11 cellular contexts compared by ENCODE assay signal in the genomic region with DNA sequence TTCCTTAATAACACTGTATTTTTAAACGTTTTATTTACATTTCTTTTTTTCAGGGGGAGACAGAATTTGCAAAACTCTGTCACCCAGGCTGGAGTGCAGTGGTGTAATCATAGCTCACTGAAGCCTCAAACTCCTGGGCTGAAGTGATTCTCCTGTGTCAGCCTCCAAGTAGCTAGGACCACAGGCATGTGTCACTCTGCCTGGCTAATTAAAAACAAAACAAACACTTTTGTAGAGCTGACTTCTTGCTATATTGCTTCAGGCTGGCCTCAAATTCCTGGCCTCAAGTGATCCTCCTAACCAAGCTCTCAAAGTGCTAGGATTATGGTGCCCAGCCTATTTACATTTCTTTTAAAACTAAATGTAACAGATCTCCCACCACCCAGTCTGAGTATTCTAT. TPM values are rescaled to one million over a fixed set of nuclear protein-coding genes. Genes with fewer than 3 reads are reported as not detected.
DNase-seq lines count a peak whose midpoint lies in the region; ATAC-seq and TF ChIP-seq lines count a peak whose summit lies in the region.
"Had no signal": no experiment of that assay in that cellular context is flagged by ENCODE, and none has a peak within 500 bp of the region (broad histone marks: within the 10 kb centered on the region; RNA-seq: fewer than 3 reads in every experiment).

No MANE protein-coding gene starts in this region.

- H3K9me2 ChIP-seq in PC-9 (ENCODE audit: insufficient read depth) = no peaks in the 10 kb centered on the region

- TF ChIP-seq CTCF in PC-9 (conservative IDR thresholded peaks at IDR 0.05) (no peak), fibroblast of mammary gland (conservative IDR thresholded peaks at IDR 0.05; ENCODE audit: control insufficient read depth, insufficient read depth, low read depth, low read length) (no peak)

- BruUV-seq in PC-9 (replicated peaks; lab: Mats Ljungman, UMichigan) = no TSS peak

- H3K9me3 Mint-ChIP-seq in stimulated activated naive CD8-positive, alpha-beta T cell treated with anti-CD3 and anti-CD28 coated beads, Interleukin-15, Interleukin-2, amounts not matched to agents 100 ng/mL and 50 ng/mL, for 24 hours = no peaks in the 10 kb centered on the region
- no peaks in the 10 kb centered on the region for H3K9me3 Mint-ChIP-seq in stimulated activated naive CD8-positive, alpha-beta T cell treated with anti-CD3 and anti-CD28 coated beads, Interleukin-15, amount 100 ng/mL, for 72 hours

- no peaks in the 10 kb centered on the region for H3K9me3 ChIP-seq in PC-9 (ENCODE audit: insufficient read depth, low read depth)

- peaks cover 52% of the 10 kb centered on the region for H4K20me1 ChIP-seq in PC-9 (ENCODE audit: insufficient read depth)

- ATAC-seq in stimulated activated naive CD8-positive, alpha-beta T cell treated with anti-CD3 and anti-CD28 coated beads, Interleukin-15, amount 100 ng/mL, for 72 hours = no peak
- no peak for ATAC-seq in HG03442 (IDR thresholded peaks at IDR 0.05; ENCODE audit: unreplicated experiment)

- intact Hi-C loops in PC-9 (cut with micrococcal nuclease; ENCODE audit: unreplicated experiment) = loop anchor here (5.0 kb wide), 1 partner anchor 390 kb away; no protein-coding TSS in a partner anchor

- H3F3A ChIP-seq in PC-9 (ENCODE audit: insufficient read depth, low read depth) = peaks cover 16% of the 10 kb centered on the region; the same call in 1 of the 2 replicates

- no peak overlapping the region for H2AFZ ChIP-seq in PC-9

- CTCF ChIA-PET in PC-9 (lab: Charles Lee) = no interaction called here

- no peaks in the 10 kb centered on the region for H3K27me3 Mint-ChIP-seq in stimulated activated naive CD8-positive, alpha-beta T cell treated with anti-CD3 and anti-CD28 coated beads, Interleukin-15, Interleukin-2, amounts not matched to agents 100 ng/mL and 50 ng/mL, for 24 hours
- no peaks in the 10 kb centered on the region for H3K27me3 Mint-ChIP-seq in stimulated activated naive CD8-positive, alpha-beta T cell treated with anti-CD3 and anti-CD28 coated beads, Interleukin-15, amount 100 ng/mL, for 72 hours

- POLR2A ChIA-PET in PC-9 (lab: Charles Lee; ENCODE audit: unreplicated experiment) = interaction anchor here (0.6 to 0.7 kb wide), 2 partner anchors 10 to 80 kb away, joined by 3 read pairs; no protein-coding TSS in a partner anchor

- peaks cover 19% of the 10 kb centered on the region for H3K36me3 ChIP-seq in PC-9 (ENCODE audit: low read depth)

- no peaks in the 10 kb centered on the region for H3K27me3 ChIP-seq in PC-9 (ENCODE audit: insufficient read depth, low read depth)

- no peak overlapping the region for H3K4me2 ChIP-seq in PC-9

- H3K4me3 Mint-ChIP-seq in stimulated activated naive CD8-positive, alpha-beta T cell treated with anti-CD3 and anti-CD28 coated beads, Interleukin-15, Interleukin-2, amounts not matched to agents 100 ng/mL and 50 ng/mL, for 24 hours = no peak overlapping the region
- no peak overlapping the region for H3K4me3 Mint-ChIP-seq in stimulated activated naive CD8-positive, alpha-beta T cell treated with anti-CD3 and anti-CD28 coated beads, Interleukin-15, amount 100 ng/mL, for 72 hours

- H3K27ac Mint-ChIP-seq in stimulated activated naive CD8-positive, alpha-beta T cell treated with anti-CD3 and anti-CD28 coated beads, Interleukin-15, Interleukin-2, amounts not matched to agents 100 ng/mL and 50 ng/mL, for 24 hours = peak overlapping the region; percentile 36
- H3K27ac Mint-ChIP-seq in stimulated activated naive CD8-positive, alpha-beta T cell treated with anti-CD3 and anti-CD28 coated beads, Interleukin-15, amount 100 ng/mL, for 72 hours = peak overlapping the region in 1 of 2 donors; percentile 84

- peaks cover 59% of the 10 kb centered on the region for H3K36me3 Mint-ChIP-seq in stimulated activated naive CD8-positive, alpha-beta T cell treated with anti-CD3 and anti-CD28 coated beads, Interleukin-15, Interleukin-2, amounts not matched to agents 100 ng/mL and 50 ng/mL, for 24 hours (ENCODE audit: low read depth)

- H3K4me3 ChIP-seq in PC-9 (no peak overlapping the region), fibroblast of mammary gland (ENCODE audit: control insufficient read depth, low read depth, low read length) (no peak overlapping the region)

- H3K27ac ChIP-seq in PC-9 = 0 out of 2 replicates have a peak overlapping the region, but pooled peaks have one; percentile 17
- H3K27ac ChIP-seq: C4-2B had no signal

- H3K79me2 ChIP-seq in PC-9 (ENCODE audit: low read depth) = peaks cover 80% of the 10 kb centered on the region

- peaks cover 63% of the 10 kb centered on the region for H3K4me1 Mint-ChIP-seq in stimulated activated naive CD8-positive, alpha-beta T cell treated with anti-CD3 and anti-CD28 coated beads, Interleukin-15, Interleukin-2, amounts not matched to agents 100 ng/mL and 50 ng/mL, for 24 hours (ENCODE audit: low read depth)
- peaks cover 64% of the 10 kb centered on the region for H3K4me1 Mint-ChIP-seq in stimulated activated naive CD8-positive, alpha-beta T cell treated with anti-CD3 and anti-CD28 coated beads, Interleukin-15, amount 100 ng/mL, for 72 hours

- H3K4me1 ChIP-seq in PC-9 (replicated peaks; ENCODE audit: insufficient read depth) = no peaks in the 10 kb centered on the region

- no peak for DNase-seq in stimulated activated naive CD8-positive, alpha-beta T cell treated with anti-CD3 and anti-CD28 coated beads, Interleukin-15, amount 100 ng/mL, for 72 hours
- DNase-seq in PC-9 (no peak), fibroblast of mammary gland (ENCODE audit: low read depth) (peak; percentile 41), iPS-NIHi7 (ENCODE audit: extremely low spot score) (no peak), NOMO-1 (lab: John Stamatoyannopoulos, UW; ENCODE audit: unreplicated experiment in 2 of 2) (no peak), NOMO-1 treated with DMSO at 0.1 percent for 48 hours (lab: John Stamatoyannopoulos, UW; ENCODE audit: unreplicated experiment) (no peak)
- DNase-seq: aorta, NCI-H1105 had no signal

RNA-seq across cellular contexts. Expression of a gene that starts 12.7 kb away (rescaled TPM):
- total RNA-seq in PC-9 (2021) = 56.8 and 77.9 TPM in 2 replicates
